In genomic region chr16:4654946-4655590, GRCh38 we compare ENCODE assay signal across 31 cellular contexts. TPM values are rescaled to one million over a fixed set of nuclear protein-coding genes. Genes with fewer than 3 reads are reported as not detected.
A peak's percentile ranks its signal among the peaks of the same experiment; 100 is the strongest.
DNase-seq lines count a peak whose midpoint lies in the region; ATAC-seq, FAIRE-seq and TF ChIP-seq lines count a peak whose summit lies in the region.
"Had no signal": no experiment of that assay in that cellular context is flagged by ENCODE, and none has a peak within 500 bp of the region (broad histone marks: within the 10 kb centered on the region; RNA-seq: fewer than 3 reads in every experiment).

No MANE protein-coding gene starts in this region.

- H3K4me3 ChIP-seq in right atrium auricular region (no peak overlapping the region), HepG2 (replicated peaks in 1 of 3; ENCODE audit: insufficient read depth in 1 of 3, low read depth in 2 of 3, low read length in 3 of 3) (no peak overlapping the region), small intestine (ENCODE audit: low read depth in 1 of 2, low read length in 2 of 2) (no peak overlapping the region)
- H3K4me3 ChIP-seq: ascending aorta, cardiac muscle cell, esophagus muscularis mucosa, heart left ventricle, PC-9, tibial nerve had no signal

- no peak for TF ChIP-seq CTCF in right atrium auricular region (IDR thresholded peaks at IDR 0.05)
- no peak for TF ChIP-seq CTCF in HepG2 (CRISPR knock-in tag; IDR thresholded peaks at IDR 0.05)

- TF ChIP-seq EP300 in HepG2 (IDR thresholded peaks at IDR 0.05; ENCODE audit: low read depth in 2 of 2, low read length in 2 of 2), result no peak
- TF ChIP-seq EP300 in HepG2 (CRISPR knock-in tag; IDR thresholded peaks at IDR 0.05; ENCODE audit: borderline replicate concordance), result no peak

- TF ChIP-seq POLR2A in HepG2 (IDR thresholded peaks at IDR 0.05; ENCODE audit: insufficient read depth in 1 of 2, low read depth in 2 of 2, low read length in 2 of 2), result no peak

- H3K4me1 ChIP-seq in right atrium auricular region, result peaks cover 0 to 8% of the 10 kb centered on the region in 2 donors
- H3K4me1 ChIP-seq in HepG2 (ENCODE audit: insufficient read depth, low read length), result peaks cover 69% of the 10 kb centered on the region
- peaks cover 0 to 5% of the 10 kb centered on the region in 2 donors for H3K4me1 ChIP-seq in small intestine (ENCODE audit: control insufficient read depth in 2 of 2, insufficient read depth in 1 of 2, low read depth in 1 of 2, low read length in 1 of 2)
- H3K4me1 ChIP-seq: ascending aorta, parathyroid adenoma had no signal

- no peak overlapping the region for H2AFZ ChIP-seq in HepG2 (ENCODE audit: low read length)
- H2AFZ ChIP-seq: parathyroid adenoma, PC-9 had no signal

- no peaks in the 10 kb centered on the region for H4K20me1 ChIP-seq in HepG2 (ENCODE audit: insufficient read depth, low read length)

- H3K9ac ChIP-seq in HepG2 (ENCODE audit: insufficient read depth, low read depth, low read length), result no peak overlapping the region
- H3K9ac ChIP-seq: parathyroid adenoma had no signal

- in situ Hi-C loops in HepG2 (cut with HindIII; ENCODE audit: extremely low pct_ligation_motif_present, low pct_unique_long_range_greater_than_20kb) (no loop called here), KBM-7 (cut with MboI; ENCODE audit: low pct_unique_long_range_greater_than_20kb, low sequenced_read_pairs) (no loop called here)

- ATAC-seq in left ventricle myocardium superior, result no peak
- no peak for ATAC-seq in HepG2
- ATAC-seq: heart left ventricle, right cardiac atrium had no signal

- H3K36me3 ChIP-seq in right atrium auricular region, result peaks cover 96% of the 10 kb centered on the region
- H3K36me3 ChIP-seq in HepG2 (replicated peaks in 1 of 2; ENCODE audit: control insufficient read depth in 1 of 2, insufficient read depth in 2 of 2, low read length in 2 of 2), result peaks cover 28 to 48% of the 10 kb centered on the region in 2 experiments; a peak in 4 of 5 replicates
- peaks cover 8 to 19% of the 10 kb centered on the region in 2 donors for H3K36me3 ChIP-seq in small intestine (ENCODE audit: control insufficient read depth in 2 of 2, insufficient read depth in 2 of 2, low read length in 2 of 2)

- H3K4me2 ChIP-seq in HepG2 (ENCODE audit: low read depth, low read length), result no peak overlapping the region
- H3K4me2 ChIP-seq: PC-9 had no signal

- 99% methylated on average over 8 of the region's 13 CpGs for WGBS in HepG2 (ENCODE audit: low lambda C conversion rate)
- 26 to 76% (median 50%) methylated on average over 12 to 13 of the region's 13 CpGs for WGBS in small intestine, 3 donors

- BruUV-seq in HepG2 (replicated peaks; lab: Mats Ljungman, UMichigan), result no TSS peak

- CTCF ChIA-PET in HepG2 (lab: Yijun Ruan, JAX; ENCODE audit: low intra/inter-chr PET ratio, low total read pairs), result no interaction called here

- H3K9me3 ChIP-seq in right atrium auricular region (no peaks in the 10 kb centered on the region), HepG2 (ENCODE audit: low read length) (no peaks in the 10 kb centered on the region), small intestine (ENCODE audit: control insufficient read depth, low read depth) (no peaks in the 10 kb centered on the region)
- H3K9me3 ChIP-seq: ascending aorta, esophagus muscularis mucosa, heart left ventricle, tibial nerve had no signal

- H3K27ac ChIP-seq in right atrium auricular region, result no peak overlapping the region
- H3K27ac ChIP-seq in HepG2 (ENCODE audit: extremely low read length, insufficient read depth, low read length), result peak overlapping the region; percentile 67
- H3K27ac ChIP-seq in small intestine (ENCODE audit: low read depth in 1 of 2, low read length in 1 of 2), result peak overlapping the region; percentile 84 to 92
- H3K27ac ChIP-seq: ascending aorta, cardiac muscle cell, esophagus muscularis mucosa, heart left ventricle, parathyroid adenoma, PC-9 had no signal

- intact Hi-C loops in left ventricle myocardium superior (cut with micrococcal nuclease), result no loop called here
- intact Hi-C loops in HepG2 (cut with micrococcal nuclease; ENCODE audit: unreplicated experiment), result no loop called here

- FAIRE-seq in HepG2 (lab: Jason Lieb, UNC) (no peak), small intestine (lab: Jason Lieb, UNC) (no peak)
- FAIRE-seq: endometrium, H1 had no signal

- no peak for TF ChIP-seq RAD21 in HepG2 (CRISPR knock-in tag; IDR thresholded peaks at IDR 0.05)

- DNase-seq in left ventricle myocardium superior (peak; percentile 12), right atrium auricular region (ENCODE audit: low spot score) (no peak), HepG2 (ENCODE audit: low spot score) (no peak), small intestine (no peak), AG08395 (ENCODE audit: low spot score) (no peak), foreskin melanocyte (no peak), SKM-1 (lab: John Stamatoyannopoulos, UW; ENCODE audit: unreplicated experiment) (no peak), KBM-7 (no peak)
- DNase-seq: activated CD4-positive, alpha-beta memory T cell treated with anti-CD3 and anti-CD28 coated beads, Interleukin-2, amount 10 ng/mL, durations not matched to agents 7 days and 5 days; activated naive CD8-positive, alpha-beta T cell treated with anti-CD3 and anti-CD28 coated beads for 36 hours; activated T-cell treated with anti-CD3 and anti-CD28 coated beads for 4 hours; CD4-positive, alpha-beta memory T cell; DMS 273 treated with DMSO at 0.1 percent for 48 hours; foreskin fibroblast; heart left ventricle; IMR-90; NCI-H146; NCI-H226; NCI-H526 treated with DMSO at 0.1 percent for 48 hours; NK-92 treated with Interleukin-12 subunit alpha and Interleukin-12 subunit beta, amount 100 ng/mL, for 24 hours; PC-9; SHP77; stimulated activated CD4-positive, alpha-beta T cell treated with anti-CD3 and anti-CD28 coated beads, Interleukin-2, amount 100 ng/mL, for 48 hours had no signal

- peaks cover 2% of the 10 kb centered on the region for H3K79me2 ChIP-seq in HepG2 (ENCODE audit: insufficient read depth, low read length)

- POLR2A ChIA-PET in HepG2 (lab: Yijun Ruan, JAX), result interaction anchor here (1.0 to 1.8 kb wide), 2 partner anchors 9 to 39 kb away, joined by 3 to 15 read pairs; no protein-coding TSS in a partner anchor

- H3K27me3 ChIP-seq in right atrium auricular region (no peaks in the 10 kb centered on the region), HepG2 (ENCODE audit: control insufficient read depth in 1 of 2, insufficient read depth in 2 of 2, low read length in 2 of 2) (no peaks in the 10 kb centered on the region), small intestine (ENCODE audit: control insufficient read depth in 2 of 2, insufficient read depth in 2 of 2, low read length in 2 of 2) (no peaks in the 10 kb centered on the region)
- H3K27me3 ChIP-seq: ascending aorta, cardiac muscle cell, esophagus muscularis mucosa, heart left ventricle, tibial nerve had no signal

RNA-seq across cellular contexts. Expression of gene MGRN1, which starts 30.4 kb away (rescaled TPM):
- total RNA-seq in left ventricle myocardium superior (31.6 TPM), right atrium auricular region (10 to 100 TPM; 35.6 to 47.4 TPM), HepG2 (2016; rRNA removed; fragmentation: Illumina TruSeq; extraction: Trizol) (11.9 and 14.8 TPM in 2 replicates)
- total RNA-seq in HepG2 (2016; cell fraction: cytosol; rRNA removed; fragmentation: Illumina TruSeq; extraction: Trizol; ENCODE audit: low read depth), result 6.7 and 12.0 TPM in 2 replicates
- total RNA-seq in HepG2 (2016; cell fraction: insoluble cytoplasmic fraction; rRNA removed; fragmentation: Illumina TruSeq; extraction: Trizol), result 13.0 and 13.6 TPM in 2 replicates
- 14.0 and 16.7 TPM in 2 replicates for total RNA-seq in HepG2 (2016; cell fraction: membrane; rRNA removed; fragmentation: Illumina TruSeq; extraction: Trizol)
- 17.0 and 22.2 TPM in 2 replicates for total RNA-seq in HepG2 (2016; cell fraction: nucleus; rRNA removed; fragmentation: Illumina TruSeq; extraction: Trizol)
- polyA plus RNA-seq in HepG2 (2011; rRNA removed) (11.6 and 12.6 TPM in 2 replicates), small intestine (10 to 100 TPM; 21.1 to 25.6 (median 25.5) TPM)
- 4.9 and 6.2 TPM in 2 replicates for polyA plus RNA-seq in HepG2 (2011; cell fraction: cytosol; rRNA removed)
- 87.1 and 98.5 TPM in 2 replicates for polyA plus RNA-seq in HepG2 (2011; cell fraction: nucleus; rRNA removed)
- polyA plus RNA-seq in HepG2 (2012), result 31.8 and 31.9 TPM in 2 replicates
- polyA plus RNA-seq in HepG2 (2016; cell fraction: cytosol; fragmentation: Illumina TruSeq; extraction: Trizol; ENCODE audit: low read depth), result 3.9 and 4.3 TPM in 2 replicates
- polyA plus RNA-seq in HepG2 (2016; cell fraction: insoluble cytoplasmic fraction; fragmentation: Illumina TruSeq; extraction: Trizol; ENCODE audit: low read depth), result 22.5 and 31.3 TPM in 2 replicates
- 11.4 and 11.5 TPM in 2 replicates for polyA plus RNA-seq in HepG2 (2016; cell fraction: membrane; fragmentation: Illumina TruSeq; extraction: Trizol; ENCODE audit: low read depth)
- polyA plus RNA-seq in HepG2 (2016; cell fraction: nucleus; fragmentation: Illumina TruSeq; extraction: Trizol; ENCODE audit: insufficient read depth, low read depth), result 54.4 and 55.4 TPM in 2 replicates
- 12.5 and 23.7 TPM in 2 replicates for polyA minus RNA-seq in HepG2 (2011; rRNA and poly(A)+ RNA removed; ENCODE audit: low replicate concordance)
- 16.2 and 19.1 TPM in 2 replicates for polyA minus RNA-seq in HepG2 (2011; cell fraction: cytosol; rRNA and poly(A)+ RNA removed)
- 26.4 and 28.5 TPM in 2 replicates for polyA minus RNA-seq in HepG2 (2011; cell fraction: nucleus; rRNA and poly(A)+ RNA removed)

RNA-seq across cellular contexts. Expression of gene NUDT16L1, which starts 38.3 kb away (rescaled TPM):
- total RNA-seq in left ventricle myocardium superior (51.7 TPM), right atrium auricular region (10 to 100 TPM; 25.5 to 61.5 TPM), HepG2 (2016; rRNA removed; fragmentation: Illumina TruSeq; extraction: Trizol) (40.5 and 41.0 TPM in 2 replicates)
- 10.3 and 11.1 TPM in 2 replicates for total RNA-seq in HepG2 (2016; cell fraction: cytosol; rRNA removed; fragmentation: Illumina TruSeq; extraction: Trizol; ENCODE audit: low read depth)
- 42.6 and 42.7 TPM in 2 replicates for total RNA-seq in HepG2 (2016; cell fraction: insoluble cytoplasmic fraction; rRNA removed; fragmentation: Illumina TruSeq; extraction: Trizol)
- 18.6 and 20.4 TPM in 2 replicates for total RNA-seq in HepG2 (2016; cell fraction: membrane; rRNA removed; fragmentation: Illumina TruSeq; extraction: Trizol)
- total RNA-seq in HepG2 (2016; cell fraction: nucleus; rRNA removed; fragmentation: Illumina TruSeq; extraction: Trizol), result 16.9 and 17.3 TPM in 2 replicates
- polyA plus RNA-seq in HepG2 (2011; rRNA removed) (28.0 and 28.9 TPM in 2 replicates), small intestine (10 to 100 TPM; 44.5 to 73.1 (median 61.6) TPM)
- polyA plus RNA-seq in HepG2 (2011; cell fraction: cytosol; rRNA removed), result 27.9 and 47.5 TPM in 2 replicates
- 33.3 and 34.9 TPM in 2 replicates for polyA plus RNA-seq in HepG2 (2011; cell fraction: nucleus; rRNA removed)
- 17.6 and 17.9 TPM in 2 replicates for polyA plus RNA-seq in HepG2 (2012)
- 13.1 and 13.9 TPM in 2 replicates for polyA plus RNA-seq in HepG2 (2016; cell fraction: cytosol; fragmentation: Illumina TruSeq; extraction: Trizol; ENCODE audit: low read depth)
- 49.7 and 50.3 TPM in 2 replicates for polyA plus RNA-seq in HepG2 (2016; cell fraction: insoluble cytoplasmic fraction; fragmentation: Illumina TruSeq; extraction: Trizol; ENCODE audit: low read depth)
- 15.2 and 17.7 TPM in 2 replicates for polyA plus RNA-seq in HepG2 (2016; cell fraction: membrane; fragmentation: Illumina TruSeq; extraction: Trizol; ENCODE audit: low read depth)
- 32.3 and 35.4 TPM in 2 replicates for polyA plus RNA-seq in HepG2 (2016; cell fraction: nucleus; fragmentation: Illumina TruSeq; extraction: Trizol; ENCODE audit: insufficient read depth, low read depth)
- 14.3 and 41.1 TPM in 2 replicates for polyA minus RNA-seq in HepG2 (2011; rRNA and poly(A)+ RNA removed; ENCODE audit: low replicate concordance)
- polyA minus RNA-seq in HepG2 (2011; cell fraction: cytosol; rRNA and poly(A)+ RNA removed), result 8.9 and 10.9 TPM in 2 replicates
- polyA minus RNA-seq in HepG2 (2011; cell fraction: nucleus; rRNA and poly(A)+ RNA removed), result 10.6 and 11.6 TPM in 2 replicates

RNA-seq across cellular contexts. Expression of gene UBALD1, which starts 40.4 kb away (rescaled TPM):
- total RNA-seq in left ventricle myocardium superior, result 32.4 TPM
- total RNA-seq in right atrium auricular region, result 10 to 100 TPM; 10.8 to 12.2 TPM
- 3.3 and 6.8 TPM in 2 replicates for total RNA-seq in HepG2 (2016; rRNA removed; fragmentation: Illumina TruSeq; extraction: Trizol)
- total RNA-seq in HepG2 (2016; cell fraction: cytosol; rRNA removed; fragmentation: Illumina TruSeq; extraction: Trizol; ENCODE audit: low read depth), result 4.8 and 5.6 TPM in 2 replicates
- 3.5 and 7.2 TPM in 2 replicates for total RNA-seq in HepG2 (2016; cell fraction: insoluble cytoplasmic fraction; rRNA removed; fragmentation: Illumina TruSeq; extraction: Trizol)
- total RNA-seq in HepG2 (2016; cell fraction: membrane; rRNA removed; fragmentation: Illumina TruSeq; extraction: Trizol), result 8.2 and 9.8 TPM in 2 replicates
- total RNA-seq in HepG2 (2016; cell fraction: nucleus; rRNA removed; fragmentation: Illumina TruSeq; extraction: Trizol), result 5.1 and 5.7 TPM in 2 replicates
- polyA plus RNA-seq in HepG2 (2011; rRNA removed), result 12.3 and 16.6 TPM in 2 replicates
- 4.3 and 9.4 TPM in 2 replicates for polyA plus RNA-seq in HepG2 (2011; cell fraction: cytosol; rRNA removed)
- 78.3 and 112 TPM in 2 replicates for polyA plus RNA-seq in HepG2 (2011; cell fraction: nucleus; rRNA removed)
- polyA plus RNA-seq in HepG2 (2012), result 16.2 and 21.4 TPM in 2 replicates
- 15.8 and 19.4 TPM in 2 replicates for polyA plus RNA-seq in HepG2 (2016; cell fraction: cytosol; fragmentation: Illumina TruSeq; extraction: Trizol; ENCODE audit: low read depth)
- 11.4 and 12.9 TPM in 2 replicates for polyA plus RNA-seq in HepG2 (2016; cell fraction: insoluble cytoplasmic fraction; fragmentation: Illumina TruSeq; extraction: Trizol; ENCODE audit: low read depth)
- polyA plus RNA-seq in HepG2 (2016; cell fraction: membrane; fragmentation: Illumina TruSeq; extraction: Trizol; ENCODE audit: low read depth), result 21.1 and 23.4 TPM in 2 replicates
- polyA plus RNA-seq in HepG2 (2016; cell fraction: nucleus; fragmentation: Illumina TruSeq; extraction: Trizol; ENCODE audit: insufficient read depth, low read depth), result 30.5 and 32.7 TPM in 2 replicates
- polyA minus RNA-seq in HepG2 (2011; rRNA and poly(A)+ RNA removed; ENCODE audit: low replicate concordance), result 9.9 and 17.0 TPM in 2 replicates
- 8.7 and 11.7 TPM in 2 replicates for polyA minus RNA-seq in HepG2 (2011; cell fraction: cytosol; rRNA and poly(A)+ RNA removed)
- polyA minus RNA-seq in HepG2 (2011; cell fraction: nucleus; rRNA and poly(A)+ RNA removed), result 23.5 and 25.2 TPM in 2 replicates
- polyA plus RNA-seq in small intestine, result 10 to 100 TPM; 21.7 to 27.8 (median 25.3) TPM

Comparison
In these comparisons a context has a peak if more than half of its experiments do, and no peak if none do; other contexts are left out.
1. H3K27ac ChIP-seq: peak in HepG2 (single experiment) and small intestine (2 of 2); none in right atrium auricular region (0 of 2).